17 cellular contexts compared by ENCODE assay signal in genomic region chr2:51717318-51717717, GRCh38.
DNase-seq lines count a peak whose midpoint lies in the region; ATAC-seq, FAIRE-seq and TF ChIP-seq lines count a peak whose summit lies in the region.
"Had no signal": no experiment of that assay in that cellular context is flagged by ENCODE, and none has a peak within 500 bp of the region (broad histone marks: within the 10 kb centered on the region; RNA-seq: fewer than 3 reads in every experiment).

No MANE protein-coding gene starts in this region.

- no peaks in the 10 kb centered on the region for H3K9me2 ChIP-seq in hepatocyte (replicated peaks; ENCODE audit: insufficient read depth)

- CTCF ChIA-PET in A549 (lab: Yijun Ruan, JAX), result no interaction called here

- H3K4me1 ChIP-seq in A549, result no peaks in the 10 kb centered on the region
- peaks cover 4% of the 10 kb centered on the region for H3K4me1 ChIP-seq in hepatocyte (ENCODE audit: insufficient read depth)
- H3K4me1 ChIP-seq: uterus had no signal

- H4K20me1 ChIP-seq in hepatocyte (ENCODE audit: insufficient read depth, poor library complexity, severe bottlenecking), result no peaks in the 10 kb centered on the region

- H3K4me3 ChIP-seq in A549 (no peak overlapping the region), hepatocyte (no peak overlapping the region)
- H3K4me3 ChIP-seq: PC-9, uterus had no signal

- TF ChIP-seq CTCF in A549 (IDR thresholded peaks at IDR 0.05) (no peak), hepatocyte (IDR thresholded peaks at IDR 0.05; ENCODE audit: poor library complexity) (no peak)

- 62% methylated on average over 3 of the region's 3 CpGs for WGBS in A549 (ENCODE audit: missing lambda C conversion rate)
- 79% methylated on average over 3 of the region's 3 CpGs for WGBS in hepatocyte (ENCODE audit: low lambda C conversion rate, missing lambda C conversion rate)

- DNase-seq in A549 (ENCODE audit: low read depth in 1 of 2, low spot score in 1 of 2) (peak in 1 of 2 experiments; percentile 35), HS-27A (ENCODE audit: low read depth) (peak; percentile 31), brain pericyte (ENCODE audit: low read depth, low spot score) (peak; percentile 42), hepatocyte (ENCODE audit: low spot score) (peak; percentile 41), mesenteric fat pad (ENCODE audit: low spot score) (no peak), NCI-H2196 (lab: John Stamatoyannopoulos, UW; ENCODE audit: unreplicated experiment) (no peak)
- DNase-seq in stimulated activated CD8-positive, alpha-beta memory T cell treated with anti-CD3 and anti-CD28 coated beads, Interleukin-4, amount 100 ng/mL, for 48 hours, result no peak
- DNase-seq: activated CD4-positive, CD25-positive, alpha-beta regulatory T cell; activated CD8-positive, alpha-beta memory T cell treated with anti-CD3 and anti-CD28 coated beads, Interleukin-2, amount 50 U/mL, for 4 hours; activated naive CD4-positive, alpha-beta T cell treated with anti-CD3 and anti-CD28 coated beads, Interleukin-2, amount 50 U/mL, for 16 hours; erythroblast; Karpas-422; NCI-H510A; PC-9; stimulated activated naive CD4-positive, alpha-beta T cell treated with Interleukin-2 at 50 U/mL for 16 hours; uterus had no signal

- TF ChIP-seq POLR2A in A549 (IDR thresholded peaks at IDR 0.05; ENCODE audit: low read length), result no peak

- POLR2A ChIA-PET in A549 (lab: Yijun Ruan, JAX), result no interaction called here

- no peak overlapping the region for H2AFZ ChIP-seq in hepatocyte
- H2AFZ ChIP-seq: PC-9 had no signal

- H3K27ac ChIP-seq in A549 (no peak overlapping the region), hepatocyte (no peak overlapping the region)
- H3K27ac ChIP-seq: PC-9, uterus had no signal

- no peaks in the 10 kb centered on the region for H3K27me3 ChIP-seq in hepatocyte
- H3K27me3 ChIP-seq: uterus had no signal

- H3K79me2 ChIP-seq in hepatocyte, result no peaks in the 10 kb centered on the region

- TF ChIP-seq EP300 in A549 (IDR thresholded peaks at IDR 0.05), result no peak

- FAIRE-seq in A549 (lab: Jason Lieb, UNC), result no peak

- H3K4me2 ChIP-seq in A549 (no peak overlapping the region), hepatocyte (no peak overlapping the region)
- H3K4me2 ChIP-seq: PC-9 had no signal

- H3K9me3 ChIP-seq in A549 (peaks cover 8% of the 10 kb centered on the region; the same call in 1 of the 3 replicates), hepatocyte (ENCODE audit: low read depth) (no peaks in the 10 kb centered on the region)
- H3K9me3 ChIP-seq: uterus had no signal

- ATAC-seq in A549 (no peak), GM21390 (IDR thresholded peaks at IDR 0.05; ENCODE audit: unreplicated experiment) (no peak)

- H3K36me3 ChIP-seq in hepatocyte (replicated peaks; ENCODE audit: insufficient read depth, low read depth), result no peaks in the 10 kb centered on the region
- H3K36me3 ChIP-seq: uterus had no signal

- no peak for TF ChIP-seq RAD21 in A549 (conservative IDR thresholded peaks at IDR 0.05 in 1 of 2, IDR thresholded peaks at IDR 0.05 in 1 of 2)

TF ChIP-seq in A549, 52 proteins besides CTCF, POLR2A, EP300 and RAD21:
- TF ChIP-seq FOSL2 (IDR thresholded peaks at IDR 0.05) (no peak), FOSL2 (CRISPR knock-in tag; IDR thresholded peaks at IDR 0.05) (0 out of 2 replicates have a peak, but pooled peaks have one; percentile 19), SMC3 (IDR thresholded peaks at IDR 0.05) (no peak), USF2 (IDR thresholded peaks at IDR 0.05) (no peak), ZSCAN20 (CRISPR knock-in tag; IDR thresholded peaks at IDR 0.05) (no peak), RARB (CRISPR knock-in tag; IDR thresholded peaks at IDR 0.05) (no peak)

Comparison
In these comparisons a context has a peak if more than half of its experiments do, and no peak if none do; other contexts are left out.
1. DNase-seq: peak in HS-27A (single experiment), brain pericyte (single experiment) and hepatocyte (single experiment); none in mesenteric fat pad (single experiment), stimulated activated CD8-positive, alpha-beta memory T cell treated with anti-CD3 and anti-CD28 coated beads, Interleukin-4, amount 100 ng/mL, for 48 hours (single experiment) and NCI-H2196 (single experiment).